25 cellular contexts compared by ENCODE assay signal in genomic region chr5:148989567-148989966, GRCh38.
"Had no signal": no experiment of that assay in that cellular context is flagged by ENCODE, and none has a peak within 500 bp of the region (broad histone marks: within the 10 kb centered on the region; RNA-seq: fewer than 3 reads in every experiment).

No MANE protein-coding gene starts in this region.

- H3K9me3 ChIP-seq: ascending aorta, breast epithelium, gastroesophageal sphincter had no signal

- H3K27me3 ChIP-seq: ascending aorta, breast epithelium, gastroesophageal sphincter, heart right ventricle had no signal

- H3K27ac ChIP-seq: ascending aorta, breast epithelium, gastroesophageal sphincter, heart right ventricle had no signal

- H3K36me3 ChIP-seq: ascending aorta, breast epithelium, gastroesophageal sphincter, heart right ventricle had no signal

- H3K4me1 ChIP-seq: ascending aorta, breast epithelium, gastroesophageal sphincter had no signal

- ATAC-seq: activated CD4-positive, alpha-beta T cell treated with anti-CD3 and anti-CD28 coated beads for 36 hours; activated CD8-positive, alpha-beta memory T cell treated with anti-CD3 and anti-CD28 coated beads, Interleukin-2, amount 10 ng/mL, durations not matched to agents 7 days and 5 days; activated CD8-positive, alpha-beta T cell treated with anti-CD3 and anti-CD28 coated beads, Interleukin-2, amount 10 ng/mL, durations not matched to agents 7 days and 5 days; activated naive CD4-positive, alpha-beta T cell treated with anti-CD3 and anti-CD28 coated beads, Interleukin-2, amount 50 U/mL, for 72 hours; effector memory CD8-positive, alpha-beta T cell; gastroesophageal sphincter; heart right ventricle had no signal

- DNase-seq: activated CD4-positive, alpha-beta memory T cell treated with anti-CD3 and anti-CD28 coated beads for 36 hours; activated CD4-positive, alpha-beta T cell treated with anti-CD3 and anti-CD28 coated beads for 36 hours; activated CD4-positive, alpha-beta T cell treated with anti-CD3 and anti-CD28 coated beads, Interleukin-2, amount 10 ng/mL, durations not matched to agents 24 days and 14 days; activated CD4-positive, CD25-positive, alpha-beta regulatory T cell; activated CD4-positive, CD25-positive, alpha-beta regulatory T cell treated with anti-CD3 and anti-CD28 coated beads, Interleukin-2, amount 50 U/mL, for 72 hours; activated CD8-positive, alpha-beta memory T cell treated with anti-CD3 and anti-CD28 coated beads, Interleukin-2, amount 10 ng/mL, durations not matched to agents 7 days and 5 days; activated CD8-positive, alpha-beta memory T cell treated with anti-CD3 and anti-CD28 coated beads, Interleukin-2, amount 50 U/mL, for 4 hours; activated CD8-positive, alpha-beta T cell treated with anti-CD3 and anti-CD28 coated beads, Interleukin-2, amount 10 ng/mL, durations not matched to agents 7 days and 5 days; activated gamma-delta T cell; activated naive CD4-positive, alpha-beta T cell; activated naive CD4-positive, alpha-beta T cell treated with anti-CD3 and anti-CD28 coated beads, Interleukin-2, amount 10 ng/mL, durations not matched to agents 7 days and 5 days; activated naive CD8-positive, alpha-beta T cell treated with anti-CD3 and anti-CD28 coated beads, Interleukin-2, amount 10 ng/mL, durations not matched to agents 7 days and 5 days; activated T-cell treated with anti-CD3 and anti-CD28 coated beads, Interleukin-2, amount 50 U/mL, for 1 hour; activated T-cell treated with anti-CD3 and anti-CD28 coated beads, Interleukin-2, amount 50 U/mL, for 48 hours; cortex of kidney; dermis blood vessel endothelial cell; effector CD4-positive, alpha-beta T cell; effector memory CD8-positive, alpha-beta T cell; foreskin melanocyte; heart right ventricle; T-helper 2 cell had no signal

- H3K4me3 ChIP-seq: ascending aorta, breast epithelium, gastroesophageal sphincter, heart right ventricle had no signal
